21 cellular contexts compared by ENCODE assay signal in genomic region chrX:153352858-153353257, GRCh38. TPM values are rescaled to one million over a fixed set of nuclear protein-coding genes. Genes with fewer than 3 reads are reported as not detected.
"Had no signal": no experiment of that assay in that cellular context is flagged by ENCODE, and none has a peak within 500 bp of the region (broad histone marks: within the 10 kb centered on the region; RNA-seq: fewer than 3 reads in every experiment).

No MANE protein-coding gene starts in this region.

- H3K4me2 ChIP-seq: PC-9 had no signal

- H3K4me1 ChIP-seq: SJCRH30 had no signal

- H3K27ac ChIP-seq: PC-9, RWPE1, SJCRH30, SK-N-MC had no signal

- H3K9me3 ChIP-seq: MG63, SJCRH30 had no signal

- H3K27me3 ChIP-seq: MG63, SJCRH30 had no signal

- H3K4me3 ChIP-seq: MG63, PC-9, SJCRH30, SK-N-MC had no signal

- H2AFZ ChIP-seq: PC-9 had no signal

- H3K36me3 ChIP-seq: MG63, SJCRH30 had no signal

- DNase-seq: Kasumi-1, KG1, MG63, NCI-H1048, NCI-H1417, NCI-H1930, NCI-H2081 treated with DMSO at 0.1 percent for 48 hours, NCI-H2171, NCI-H226, NCI-H446 treated with DMSO at 0.1 percent for 48 hours, NCI-H774, PC-9, SHP77, SIG-M5, SJCRH30 had no signal

RNA-seq across cellular contexts. Expression of gene PNMA6F, which starts 31.3 kb away (rescaled TPM):
- total RNA-seq: M059J, PC-9, Right ventricle myocardium inferior, RPMI7951, SJCRH30, SK-MEL-5 had no signal

RNA-seq across cellular contexts. Expression of gene PNMA6E, which starts 48.3 kb away (rescaled TPM):
- total RNA-seq: M059J, PC-9, Right ventricle myocardium inferior, RPMI7951, SJCRH30, SK-MEL-5 had no signal

RNA-seq across cellular contexts. Expression of gene ZFP92, which starts 58.4 kb away (rescaled TPM):
- total RNA-seq: M059J, PC-9, RPMI7951, SJCRH30 had no signal
